ENCODE assay signal across 27 cellular contexts in genomic region chr17:39513915-39514314, GRCh38. TPM values are rescaled to one million over a fixed set of nuclear protein-coding genes. Genes with fewer than 3 reads are reported as not detected.
DNase-seq lines count a peak whose midpoint lies in the region; ATAC-seq, FAIRE-seq and TF ChIP-seq lines count a peak whose summit lies in the region.
"Had no signal": no experiment of that assay in that cellular context is flagged by ENCODE, and none has a peak within 500 bp of the region (broad histone marks: within the 10 kb centered on the region; RNA-seq: fewer than 3 reads in every experiment).

No MANE protein-coding gene starts in this region.

- no peak overlapping the region for H3K4me3 ChIP-seq in HEK293 (ENCODE audit: low read depth, low read length)
- no peak overlapping the region for H3K4me3 ChIP-seq in K562
- H3K4me3 ChIP-seq: A549; BLaER1 treated with 17β-estradiol and CSF1 and Interleukin-3, amounts not matched to agents 10 nM and 100 nM; GM12878; GM23338 had no signal

- ATAC-seq in K562 = no peak
- ATAC-seq: A549, GM12878, GM23338, HCT116 had no signal

- H3K27me3 ChIP-seq in K562 (ENCODE audit: control insufficient read depth in 2 of 2, insufficient read depth in 2 of 2, low read length in 2 of 2) = no peaks in the 10 kb centered on the region
- H3K27me3 ChIP-seq: BE2C; BLaER1 treated with 17β-estradiol and CSF1 and Interleukin-3, amounts not matched to agents 10 nM and 100 nM had no signal

- H3K9me3 Mint-ChIP-seq in activated T-cell treated with anti-CD3 and anti-CD28 coated beads, Interleukin-2, amount 50 U/mL, for 24 hours = no peaks in the 10 kb centered on the region
- no peaks in the 10 kb centered on the region for H3K9me3 Mint-ChIP-seq in activated naive CD4-positive, alpha-beta T cell treated with anti-CD3 and anti-CD28 coated beads, Interleukin-2, amount 50 U/mL, for 24 hours
- H3K9me3 Mint-ChIP-seq: CD14-positive monocyte; CD4-positive, alpha-beta T cell; CD8-positive, alpha-beta memory T cell; H9; HFFc6 had no signal

- WGBS in K562 (ENCODE audit: insufficient coverage, low coverage, missing lambda C conversion rate) = 99% methylated on average over 5 of the region's 5 CpGs

- BruUV-seq in K562 (replicated peaks; lab: Mats Ljungman, UMichigan) = no TSS peak

- H3K79me2 ChIP-seq in K562 (ENCODE audit: control insufficient read depth, insufficient read depth, low read length) = no peaks in the 10 kb centered on the region

- no peak for TF ChIP-seq POLR2A in K562 (conservative IDR thresholded peaks at IDR 0.05)

- no peaks in the 10 kb centered on the region for H3K4me1 Mint-ChIP-seq in activated T-cell treated with anti-CD3 and anti-CD28 coated beads, Interleukin-2, amount 50 U/mL, for 24 hours (ENCODE audit: low read depth)
- peaks cover 7% of the 10 kb centered on the region for H3K4me1 Mint-ChIP-seq in activated naive CD4-positive, alpha-beta T cell treated with anti-CD3 and anti-CD28 coated beads, Interleukin-2, amount 50 U/mL, for 24 hours
- H3K4me1 Mint-ChIP-seq: CD14-positive monocyte, GM23338, H9 had no signal

- no peaks in the 10 kb centered on the region for H3K4me1 ChIP-seq in HEK293 (ENCODE audit: control insufficient read depth, insufficient read depth, low read length)
- H3K4me1 ChIP-seq in K562 (replicated peaks in 1 of 2; ENCODE audit: control insufficient read depth in 2 of 2, insufficient read depth in 2 of 2, low read length in 2 of 2) = no peaks in the 10 kb centered on the region
- H3K4me1 ChIP-seq: A549; BE2C; BLaER1 treated with 17β-estradiol and CSF1 and Interleukin-3, amounts not matched to agents 10 nM and 100 nM had no signal

- no peak for FAIRE-seq in K562 (lab: Jason Lieb, UNC)
- FAIRE-seq: A549, D721Med, GM18507 had no signal

- CTCF ChIA-PET in HEK293 (lab: Yijun Ruan, JAX) (interaction anchor here (0.7 kb wide), 1 partner anchor 89 kb away, joined by 4 read pairs; no protein-coding TSS in a partner anchor), K562 (lab: Yijun Ruan, JAX; ENCODE audit: low intra/inter-chr PET ratio) (no interaction called here)

- in situ Hi-C loops in K562 (cut with MboI) = no loop called here
- in situ Hi-C loops in GM13977 (cut with MboI; ENCODE audit: low pct_unique_long_range_greater_than_20kb, low sequenced_read_pairs, unreplicated experiment) = no loop called here

- no peak overlapping the region for H3K27ac ChIP-seq in HEK293 (ENCODE audit: extremely low read depth, low read depth, low read length)
- no peak overlapping the region for H3K27ac ChIP-seq in K562 (ENCODE audit: extremely low read depth, low read depth, low read length)
- H3K27ac ChIP-seq: A549; BLaER1 treated with 17β-estradiol and CSF1 and Interleukin-3, amounts not matched to agents 10 nM and 100 nM had no signal

- H3K4me2 ChIP-seq in K562 (ENCODE audit: insufficient read depth, low read length) = no peak overlapping the region
- H3K4me2 ChIP-seq: A549; BLaER1 treated with 17β-estradiol and CSF1 and Interleukin-3, amounts not matched to agents 10 nM and 100 nM; GM23338 had no signal

- H3K36me3 ChIP-seq in HEK293 (ENCODE audit: control insufficient read depth in 2 of 2, insufficient read depth in 1 of 2, low read length in 2 of 2) (peaks cover 95 to 96% of the 10 kb centered on the region in 2 experiments), K562 (ENCODE audit: control insufficient read depth, insufficient read depth, low read length) (peaks cover 91% of the 10 kb centered on the region)

- peaks cover 97% of the 10 kb centered on the region for H3K36me3 Mint-ChIP-seq in activated T-cell treated with anti-CD3 and anti-CD28 coated beads, Interleukin-2, amount 50 U/mL, for 24 hours (ENCODE audit: low read depth)
- peaks cover 32% of the 10 kb centered on the region for H3K36me3 Mint-ChIP-seq in activated naive CD4-positive, alpha-beta T cell treated with anti-CD3 and anti-CD28 coated beads, Interleukin-2, amount 50 U/mL, for 24 hours

- no peak overlapping the region for H2AFZ ChIP-seq in K562 (ENCODE audit: low read depth, low read length)
- H2AFZ ChIP-seq: GM23338 had no signal

- peak overlapping the region; percentile 17 for H3K27ac Mint-ChIP-seq in activated T-cell treated with anti-CD3 and anti-CD28 coated beads, Interleukin-2, amount 50 U/mL, for 24 hours
- H3K27ac Mint-ChIP-seq in activated naive CD4-positive, alpha-beta T cell treated with anti-CD3 and anti-CD28 coated beads, Interleukin-2, amount 50 U/mL, for 24 hours = peak overlapping the region; percentile 4
- H3K27ac Mint-ChIP-seq: CD4-positive, alpha-beta T cell; H9 had no signal

- POLR2A ChIA-PET in HEK293 (lab: Yijun Ruan, JAX) (interaction anchor here (0.6 to 1.7 kb wide), 2 partner anchors 25 to 63 kb away, joined by 3 to 4 read pairs; partner anchors contain the start of gene MED1), K562 (lab: Yijun Ruan, JAX) (no interaction called here)

- TF ChIP-seq CTCF in HEK293 (tag by site-specific recombination; IDR thresholded peaks at IDR 0.05) (no peak), K562 (IDR thresholded peaks at IDR 0.05 in 2 of 3, conservative IDR thresholded peaks at IDR 0.05 in 1 of 3; ENCODE audit: insufficient read depth in 2 of 3, low read depth in 1 of 3, low read length in 3 of 3) (no peak), GM13977 (IDR thresholded peaks at IDR 0.05; ENCODE audit: extremely low read depth, insufficient read depth, missing control alignments) (no peak)

- no peaks in the 10 kb centered on the region for H3K27me3 Mint-ChIP-seq in activated T-cell treated with anti-CD3 and anti-CD28 coated beads, Interleukin-2, amount 50 U/mL, for 24 hours
- no peaks in the 10 kb centered on the region for H3K27me3 Mint-ChIP-seq in activated naive CD4-positive, alpha-beta T cell treated with anti-CD3 and anti-CD28 coated beads, Interleukin-2, amount 50 U/mL, for 24 hours
- H3K27me3 Mint-ChIP-seq: CD4-positive, alpha-beta T cell; CD8-positive, alpha-beta memory T cell had no signal

- no peak for TF ChIP-seq RAD21 in K562 (CRISPR knock-in tag; conservative IDR thresholded peaks at IDR 0.05 in 1 of 2, IDR thresholded peaks at IDR 0.05 in 1 of 2)

- intact Hi-C loops in K562 (cut with micrococcal nuclease) = no loop called here

- no peaks in the 10 kb centered on the region for H3K9me1 ChIP-seq in K562 (ENCODE audit: control insufficient read depth, insufficient read depth, low read length)

- H4K20me1 ChIP-seq in K562 (replicated peaks; ENCODE audit: control insufficient read depth, insufficient read depth, low read length) = 0 out of 2 replicates have a peak, but pooled peaks cover 5% of the 10 kb centered on the region

- no peak overlapping the region for H3K4me3 Mint-ChIP-seq in activated T-cell treated with anti-CD3 and anti-CD28 coated beads, Interleukin-2, amount 50 U/mL, for 24 hours
- no peak overlapping the region for H3K4me3 Mint-ChIP-seq in activated naive CD4-positive, alpha-beta T cell treated with anti-CD3 and anti-CD28 coated beads, Interleukin-2, amount 50 U/mL, for 24 hours
- H3K4me3 Mint-ChIP-seq: CD14-positive monocyte; CD4-positive, alpha-beta T cell; CD8-positive, alpha-beta memory T cell; GM23338; H9; HFFc6 had no signal

- no peak for DNase-seq in activated T-cell treated with anti-CD3 and anti-CD28 coated beads, Interleukin-2, amount 50 U/mL, for 24 hours
- no peak for DNase-seq in activated T-cell treated with anti-CD3 and anti-CD28 coated beads, Interleukin-2, amount 50 U/mL, for 48 hours
- DNase-seq in activated naive CD4-positive, alpha-beta T cell (lab: John Stamatoyannopoulos, UW) = no peak
- no peak for DNase-seq in K562 (ENCODE audit: extremely low read depth in 1 of 4, low spot score in 3 of 4)
- DNase-seq in GM13977 (ENCODE audit: low spot score) = no peak
- DNase-seq: 8988T; ACHN; AML-193; BE2C; CD4-positive, alpha-beta T cell; CD8-positive, alpha-beta memory T cell; DMS 273 treated with DMSO at 0.1 percent for 48 hours; DMS79; EL; GDM1; H9; HFFc6 had no signal

- H3K9me3 ChIP-seq in HEK293 (ENCODE audit: control insufficient read depth, insufficient read depth, low read depth, low read length) (no peaks in the 10 kb centered on the region), K562 (replicated peaks; ENCODE audit: control insufficient read depth, insufficient read depth, low read depth, low read length) (no peaks in the 10 kb centered on the region)
- H3K9me3 ChIP-seq: A549; BE2C; BLaER1 treated with 17β-estradiol and CSF1 and Interleukin-3, amounts not matched to agents 10 nM and 100 nM had no signal

- no peak overlapping the region for H3K9ac ChIP-seq in K562 (ENCODE audit: insufficient read depth in 1 of 2, low read depth in 2 of 2, low read length in 2 of 2)
- H3K9ac ChIP-seq: BLaER1 treated with 17β-estradiol and CSF1 and Interleukin-3, amounts not matched to agents 10 nM and 100 nM had no signal

- no peak for TF ChIP-seq EP300 in K562 (IDR thresholded peaks at IDR 0.05; ENCODE audit: low read length)

TF ChIP-seq in K562, 482 proteins besides CTCF, POLR2A, EP300 and RAD21 (continues in another document):
- TF ChIP-seq ZNF778 (CRISPR knock-in tag; IDR thresholded peaks at IDR 0.05) (no peak), SMARCA5 (IDR thresholded peaks at IDR 0.05) (no peak), ZNF121 (CRISPR knock-in tag; conservative IDR thresholded peaks at IDR 0.05) (peak; percentile 61)

RNA-seq across cellular contexts. Expression of gene CDK12, which starts 52.6 kb away (rescaled TPM):
- 131 and 199 TPM in 2 replicates for total RNA-seq in K562 (2011; cell fraction: chromatin; rRNA removed; ENCODE audit: low replicate concordance)
- 65.4 and 66.8 TPM in 2 replicates for total RNA-seq in K562 (2011; cell fraction: nucleolus; rRNA removed)
- 90.0 and 108 TPM in 2 replicates for total RNA-seq in K562 (2011; cell fraction: nucleoplasm; rRNA removed)
- total RNA-seq in K562 (2014; rRNA removed) (35.1 and 45.6 TPM in 2 replicates), K562 (2014; rRNA removed; fragmentation: Illumina TruSeq; extraction: Trizol) (38.1 and 39.0 TPM in 2 replicates), K562 (2015; rRNA removed; fragmentation: Illumina TruSeq; extraction: Trizol) (48.7 and 51.5 TPM in 2 replicates), K562 (2021) (63.7 and 65.6 TPM in 2 replicates)
- polyA plus RNA-seq in K562 (2011; rRNA removed) (23.5 and 36.8 TPM in 2 replicates), K562 (2014; fragmentation: Illumina TruSeq; extraction: Trizol) (49.2 and 52.2 TPM in 2 replicates), K562 (2014; fragmentation: Nextera tagmentation; extraction: Ambion mirVana) (1 to 10 TPM; 3.4 to 3.7 TPM), K562 (2014; rRNA removed) (29.1 and 33.1 TPM in 2 replicates)
- polyA plus RNA-seq in K562 (2011; cell fraction: cytosol; rRNA removed) = 15.9 and 26.1 TPM in 2 replicates
- polyA plus RNA-seq in K562 (2011; cell fraction: nucleus; rRNA removed) = 25.6 and 63.0 TPM in 2 replicates
- 32.5 and 32.9 TPM in 2 replicates for polyA plus RNA-seq in K562 (2012)
- 51.1 and 73.2 TPM in 2 replicates for polyA minus RNA-seq in K562 (2011; rRNA and poly(A)+ RNA removed)
- polyA minus RNA-seq in K562 (2011; cell fraction: cytosol; rRNA and poly(A)+ RNA removed) = 42.8 and 63.1 TPM in 2 replicates
- 36.4 and 40.9 TPM in 2 replicates for polyA minus RNA-seq in K562 (2011; cell fraction: nucleus; rRNA and poly(A)+ RNA removed)
